ENCODE assay signal across 14 cellular contexts in the genomic region with DNA sequence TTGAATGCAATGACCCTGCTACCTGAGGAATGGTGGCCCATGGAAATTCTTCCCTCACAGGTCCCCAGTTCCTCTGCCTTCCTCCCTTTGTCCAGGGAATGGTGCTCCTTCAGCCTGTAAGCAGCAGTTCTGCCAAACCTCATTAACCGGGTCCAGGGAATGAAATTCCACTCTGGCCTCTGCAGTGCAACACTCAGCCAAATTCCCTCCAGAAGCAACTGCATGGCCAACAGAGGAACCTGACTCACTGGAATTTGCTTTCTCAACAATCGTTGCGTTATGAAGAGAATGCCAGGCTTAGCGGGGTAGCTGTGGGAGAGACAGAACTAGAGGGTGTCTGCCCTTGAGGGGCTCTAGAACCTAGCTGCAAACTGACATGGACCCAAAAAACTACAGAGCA.
A peak's percentile ranks its signal among the peaks of the same experiment; 100 is the strongest.
DNase-seq lines count a peak whose midpoint lies in the region; ATAC-seq and TF ChIP-seq lines count a peak whose summit lies in the region.
"Had no signal": no experiment of that assay in that cellular context is flagged by ENCODE, and none has a peak within 500 bp of the region (broad histone marks: within the 10 kb centered on the region; RNA-seq: fewer than 3 reads in every experiment).

No MANE protein-coding gene starts in this region.

- 0 to 2% methylated on average over 4 of the region's 4 CpGs for WGBS in GM23248 (ENCODE audit: low coverage in 1 of 2, low lambda C conversion rate in 2 of 2, missing lambda C conversion rate in 2 of 2), 2 experiments

- H3K4me2 ChIP-seq in GM23248 (ENCODE audit: unreplicated experiment) = peak overlapping the region; percentile 74
- H3K4me2 ChIP-seq in skeletal muscle satellite cell (ENCODE audit: low read length) = peak overlapping the region; percentile 26

- H3K27me3 ChIP-seq in GM23248 (replicated peaks; ENCODE audit: insufficient read depth) (no peaks in the 10 kb centered on the region), skeletal muscle satellite cell (ENCODE audit: control insufficient read depth, insufficient read depth, low read length) (peaks cover 32% of the 10 kb centered on the region)

- H2AFZ ChIP-seq in GM23248 = no peak overlapping the region

- H3F3A ChIP-seq in GM23248 (ENCODE audit: insufficient read depth) = peaks cover 33% of the 10 kb centered on the region

- H3K4me1 ChIP-seq in GM23248 (ENCODE audit: insufficient read depth) (peaks cover 38% of the 10 kb centered on the region), skeletal muscle satellite cell (ENCODE audit: control insufficient read depth, insufficient read depth, low read length) (peaks cover 4% of the 10 kb centered on the region)

- H3K27me3 Mint-ChIP-seq in chondrocyte (ENCODE audit: low read depth) = peaks cover 9% of the 10 kb centered on the region
- H3K27me3 Mint-ChIP-seq in effector memory CD8-positive, alpha-beta T cell = peaks cover 31 to 50% of the 10 kb centered on the region in 2 donors

- H3K27ac ChIP-seq in GM23248 = peak overlapping the region; percentile 60

- H3K27ac Mint-ChIP-seq in chondrocyte (ENCODE audit: unreplicated experiment) = peak overlapping the region; percentile 83
- H3K27ac Mint-ChIP-seq in effector memory CD8-positive, alpha-beta T cell = no peak overlapping the region
- H3K27ac Mint-ChIP-seq: activated CD8-positive, alpha-beta T cell treated with anti-CD3 and anti-CD28 coated beads, Interleukin-2, amount 10 ng/mL, durations not matched to agents 7 days and 5 days; dendritic cell treated with granulocyte-macrophage colony-stimulating factor and Interleukin-4, amounts not matched to agents 40 ng/mL and 50 ng/mL, for 4 days had no signal

- in situ Hi-C loops in GM23248 (cut with MboI) = no loop called here

- no peak for TF ChIP-seq CTCF in chondrocyte (IDR thresholded peaks at IDR 0.05)

- no peaks in the 10 kb centered on the region for H4K20me1 ChIP-seq in GM23248 (ENCODE audit: insufficient read depth)

- H3K4me3 Mint-ChIP-seq in chondrocyte (ENCODE audit: unreplicated experiment) = no peak overlapping the region
- H3K4me3 Mint-ChIP-seq in effector memory CD8-positive, alpha-beta T cell = no peak overlapping the region
- H3K4me3 Mint-ChIP-seq: activated CD8-positive, alpha-beta T cell treated with anti-CD3 and anti-CD28 coated beads, Interleukin-2, amount 10 ng/mL, durations not matched to agents 7 days and 5 days; dendritic cell treated with granulocyte-macrophage colony-stimulating factor and Interleukin-4, amounts not matched to agents 40 ng/mL and 50 ng/mL, for 4 days had no signal

- H3K9me3 Mint-ChIP-seq in chondrocyte (ENCODE audit: low read depth) = no peaks in the 10 kb centered on the region
- no peaks in the 10 kb centered on the region for H3K9me3 Mint-ChIP-seq in effector memory CD8-positive, alpha-beta T cell
- H3K9me3 Mint-ChIP-seq: dendritic cell treated with granulocyte-macrophage colony-stimulating factor and Interleukin-4, amounts not matched to agents 40 ng/mL and 50 ng/mL, for 4 days had no signal

- H3K36me3 Mint-ChIP-seq in chondrocyte (ENCODE audit: low read depth) = peaks cover 2% of the 10 kb centered on the region
- no peaks in the 10 kb centered on the region for H3K36me3 Mint-ChIP-seq in effector memory CD8-positive, alpha-beta T cell (ENCODE audit: insufficient read depth)

- no peaks in the 10 kb centered on the region for H3K9me3 ChIP-seq in GM23248 (ENCODE audit: low read depth)
- H3K9me3 ChIP-seq in skeletal muscle satellite cell (replicated peaks; ENCODE audit: low read length) = no peaks in the 10 kb centered on the region

- no peaks in the 10 kb centered on the region for H3K9me2 ChIP-seq in GM23248 (ENCODE audit: insufficient read depth)

- peak overlapping the region; percentile 8; the same call in 1 of the 2 replicates for H3K4me3 ChIP-seq in GM23248
- H3K4me3 ChIP-seq in skeletal muscle satellite cell (ENCODE audit: low read length) = no peak overlapping the region

- H3K9ac ChIP-seq in GM23248 = no peak overlapping the region
- no peak overlapping the region for H3K9ac ChIP-seq in skeletal muscle satellite cell (ENCODE audit: low read depth, low read length)

- H3K36me3 ChIP-seq in GM23248 (ENCODE audit: low read depth) (no peaks in the 10 kb centered on the region), skeletal muscle satellite cell (ENCODE audit: insufficient read depth, low read length) (no peaks in the 10 kb centered on the region)

- DNase-seq in GM23248 = peak; percentile 93
- no peak for DNase-seq in chondrocyte (ENCODE audit: low spot score)
- DNase-seq in kidney glomerular epithelial cell (lab: John Stamatoyannopoulos, UW) = peak; percentile 4
- DNase-seq in effector memory CD8-positive, alpha-beta T cell = no peak
- no peak for DNase-seq in activated CD4-positive, alpha-beta T cell treated with anti-CD3 and anti-CD28 coated beads, Interleukin-2, amount 50 U/mL, for 4 hours
- DNase-seq: activated CD8-positive, alpha-beta T cell treated with anti-CD3 and anti-CD28 coated beads, Interleukin-2, amount 10 ng/mL, durations not matched to agents 7 days and 5 days; activated naive CD4-positive, alpha-beta T cell; Karpas-422; NCI-H2107; small intestine had no signal

- H3K79me2 ChIP-seq in GM23248 (ENCODE audit: insufficient read depth) = no peaks in the 10 kb centered on the region

- H3K4me1 Mint-ChIP-seq in chondrocyte (ENCODE audit: low read depth) = peaks cover 35% of the 10 kb centered on the region
- H3K4me1 Mint-ChIP-seq in effector memory CD8-positive, alpha-beta T cell (ENCODE audit: low read depth in 2 of 2) = no peaks in the 10 kb centered on the region

- no peak for ATAC-seq in effector memory CD8-positive, alpha-beta T cell (replicated peaks)
- ATAC-seq in HG03139 (IDR thresholded peaks at IDR 0.05; ENCODE audit: unreplicated experiment) (no peak), GM21717 (IDR thresholded peaks at IDR 0.05; ENCODE audit: unreplicated experiment) (no peak)
- ATAC-seq: activated CD8-positive, alpha-beta T cell treated with anti-CD3 and anti-CD28 coated beads, Interleukin-2, amount 10 ng/mL, durations not matched to agents 7 days and 5 days had no signal

Comparison
In these comparisons a context has a peak if more than half of its experiments do, and no peak if none do; other contexts are left out.
1. DNase-seq: peak in GM23248 (single experiment) and kidney glomerular epithelial cell (single experiment); none in chondrocyte (single experiment), effector memory CD8-positive, alpha-beta T cell (0 of 3) and activated CD4-positive, alpha-beta T cell treated with anti-CD3 and anti-CD28 coated beads, Interleukin-2, amount 50 U/mL, for 4 hours (0 of 2).